In the genomic region with DNA sequence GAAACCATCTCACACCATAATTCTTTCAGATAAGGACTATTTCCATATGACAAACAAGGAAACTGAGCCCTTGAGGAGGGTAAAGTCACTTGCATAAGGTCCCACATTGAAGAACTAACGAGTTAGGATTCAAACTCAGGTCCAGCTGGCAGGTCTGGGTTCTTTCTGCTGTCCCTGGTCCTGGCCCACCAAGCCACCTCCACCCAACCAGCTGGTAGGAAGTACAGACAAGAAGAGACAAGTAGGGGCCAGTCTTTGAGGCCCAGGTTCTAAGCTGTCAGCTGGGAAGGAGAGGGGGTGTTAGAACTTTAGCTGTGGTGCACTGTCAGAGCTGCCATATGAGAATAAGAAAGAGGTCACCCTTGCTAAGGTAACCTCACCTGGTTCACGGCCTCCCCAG, we compare ENCODE assay signal across 17 cellular contexts.
A peak's percentile ranks its signal among the peaks of the same experiment; 100 is the strongest.
DNase-seq lines count a peak whose midpoint lies in the region; FAIRE-seq and TF ChIP-seq lines count a peak whose summit lies in the region.
"Had no signal": no experiment of that assay in that cellular context is flagged by ENCODE, and none has a peak within 500 bp of the region (broad histone marks: within the 10 kb centered on the region; RNA-seq: fewer than 3 reads in every experiment).

No MANE protein-coding gene starts in this region.

- H3K9me3 ChIP-seq in SJSA1 (replicated peaks) (no peaks in the 10 kb centered on the region), H1 (ENCODE audit: insufficient read depth in 2 of 2, low read depth in 1 of 2, low read length in 1 of 2) (no peaks in the 10 kb centered on the region), mucosa of rectum (ENCODE audit: control insufficient read depth in 2 of 2, low read length in 2 of 2) (no peaks in the 10 kb centered on the region)
- H3K9me3 ChIP-seq: A549, BE2C, HAP-1 had no signal

- H4K5ac ChIP-seq in H1 (ENCODE audit: insufficient read length, low read depth, low read length) = no peak overlapping the region

- no peak overlapping the region for H2BK20ac ChIP-seq in H1 (ENCODE audit: low read length)

- no peak overlapping the region for H2BK15ac ChIP-seq in H1 (ENCODE audit: low read length)

- no peak overlapping the region for H3K4me2 ChIP-seq in H1 (ENCODE audit: insufficient read depth in 1 of 2, low read depth in 2 of 2, low read length in 2 of 2)

- DNase-seq in SJSA1 (ENCODE audit: low read depth in 1 of 2, low spot score in 2 of 2) (no peak), H1 (ENCODE audit: low read depth in 1 of 2, low spot score in 2 of 2) (no peak), NCI-H2196 (lab: John Stamatoyannopoulos, UW; ENCODE audit: unreplicated experiment) (no peak), GM10266 (ENCODE audit: extremely low spot score) (no peak), NCI-H526 treated with DMSO at 0.1 percent for 48 hours (lab: John Stamatoyannopoulos, UW) (no peak)
- DNase-seq: BE2C; CD4-positive, alpha-beta memory T cell; DMS79; GOT3; HFFc6 had no signal

- H2BK5ac ChIP-seq in H1 (ENCODE audit: low read depth, low read length) = no peak overlapping the region

- H3K23me2 ChIP-seq in H1 (ENCODE audit: low read depth, low read length) = no peaks in the 10 kb centered on the region

- H3K14ac ChIP-seq in H1 (ENCODE audit: insufficient read length) = no peak overlapping the region

- H4K8ac ChIP-seq in H1 (ENCODE audit: extremely low read depth, insufficient read depth, low read length) = no peak overlapping the region

- TF ChIP-seq POLR2A in H1 (IDR thresholded peaks at IDR 0.05; ENCODE audit: control extremely low read depth in 1 of 2, low read depth in 2 of 2, low read length in 2 of 2) = no peak

- no peak overlapping the region for H3K4ac ChIP-seq in H1 (replicated peaks; ENCODE audit: insufficient read length, low read depth, low read length)

- no peak overlapping the region for H2AFZ ChIP-seq in H1 (ENCODE audit: low read length)

- H3K56ac ChIP-seq in H1 (replicated peaks; ENCODE audit: insufficient read length, low read depth, low read length) = no peak overlapping the region

- H3K27me3 ChIP-seq in SJSA1 (replicated peaks) (no peaks in the 10 kb centered on the region), H1 (replicated peaks in 1 of 4; ENCODE audit: control insufficient read depth in 3 of 4, extremely low read depth in 1 of 4, insufficient read depth in 3 of 4, low read length in 3 of 4) (no peaks in the 10 kb centered on the region), mucosa of rectum (ENCODE audit: control insufficient read depth in 2 of 2, insufficient read depth in 2 of 2, low read length in 2 of 2) (no peaks in the 10 kb centered on the region)
- H3K27me3 ChIP-seq: BE2C had no signal

- H3K23ac ChIP-seq in H1 (ENCODE audit: insufficient read length) = no peak overlapping the region

- H3K4me3 ChIP-seq in SJSA1 = no peak overlapping the region
- H3K4me3 ChIP-seq in H1 (ENCODE audit: extremely low read depth in 1 of 4, insufficient read depth in 2 of 4, low read depth in 3 of 4, low read length in 4 of 4) = no peak overlapping the region
- H3K4me3 ChIP-seq in mucosa of rectum (ENCODE audit: low read length in 2 of 2) = peak overlapping the region in 1 of 2 donors; percentile 4
- H3K4me3 ChIP-seq: A549, HAP-1 had no signal

- no peak overlapping the region for H3K18ac ChIP-seq in H1 (ENCODE audit: extremely low read depth, low read length)

- TF ChIP-seq CTCF in H1 (IDR thresholded peaks at IDR 0.05; ENCODE audit: control extremely low read depth in 1 of 3, insufficient read depth in 1 of 3, low read depth in 1 of 3, low read length in 3 of 3) (no peak), GM10266 (IDR thresholded peaks at IDR 0.05; ENCODE audit: control insufficient read depth, insufficient read depth, low read depth, missing control alignments) (no peak)

- no peak overlapping the region for H4K91ac ChIP-seq in H1 (replicated peaks; ENCODE audit: insufficient read length, low read length)

- TF ChIP-seq RAD21 in Ishikawa (IDR thresholded peaks at IDR 0.05; ENCODE audit: low read depth) (no peak), H1 (IDR thresholded peaks at IDR 0.05 in 1 of 2, conservative IDR thresholded peaks at IDR 0.05 in 1 of 2; ENCODE audit: low read depth in 2 of 2, low read length in 2 of 2) (no peak)

- POLR2A ChIA-PET in H1 (lab: Charles Lee; ENCODE audit: partially characterized antibody) = no interaction called here

- 0 out of 2 replicates have a peak overlapping the region, but pooled peaks have one; percentile 28 for H2AK5ac ChIP-seq in H1 (ENCODE audit: low read depth, low read length)

- H3K79me1 ChIP-seq in H1 (ENCODE audit: low read depth, low read length) = no peaks in the 10 kb centered on the region

- H3K36me3 ChIP-seq in SJSA1 (no peaks in the 10 kb centered on the region), H1 (ENCODE audit: control insufficient read depth in 2 of 4, insufficient read depth in 4 of 4, low read length in 3 of 4) (no peaks in the 10 kb centered on the region), mucosa of rectum (ENCODE audit: control insufficient read depth in 2 of 2, insufficient read depth in 2 of 2, low read length in 2 of 2) (no peaks in the 10 kb centered on the region)
- H3K36me3 ChIP-seq: BE2C, HAP-1 had no signal

- H3K79me2 ChIP-seq in H1 (ENCODE audit: control insufficient read depth in 1 of 2, insufficient read depth in 2 of 2, low read length in 2 of 2) = no peaks in the 10 kb centered on the region

- no peaks in the 10 kb centered on the region for H4K20me1 ChIP-seq in H1 (replicated peaks in 1 of 2; ENCODE audit: control insufficient read depth in 1 of 2, insufficient read depth in 2 of 2, low read length in 2 of 2)

- no peak overlapping the region for H2BK120ac ChIP-seq in H1 (replicated peaks; ENCODE audit: low read depth, low read length)

- FAIRE-seq in H1 (lab: Jason Lieb, UNC) = no peak
- FAIRE-seq: A549, GM12892, HTR-8/SVneo had no signal

- peaks cover 81% of the 10 kb centered on the region for H3K4me1 ChIP-seq in SJSA1 (replicated peaks)
- H3K4me1 ChIP-seq in H1 (replicated peaks in 1 of 4; ENCODE audit: control insufficient read depth in 3 of 4, insufficient read depth in 4 of 4, low read length in 3 of 4) = peaks cover 0 to 3% (median 1%) of the 10 kb centered on the region in 4 experiments; a peak in 2 of 7 replicates
- H3K4me1 ChIP-seq in mucosa of rectum (ENCODE audit: control insufficient read depth in 2 of 2, insufficient read depth in 2 of 2, low read length in 2 of 2) = peaks cover 20 to 37% of the 10 kb centered on the region in 2 donors
- H3K4me1 ChIP-seq: HAP-1 had no signal

- no peak for TF ChIP-seq EP300 in Ishikawa (IDR thresholded peaks at IDR 0.05; ENCODE audit: borderline replicate concordance)
- TF ChIP-seq EP300 in H1 (IDR thresholded peaks at IDR 0.05; ENCODE audit: borderline replicate concordance in 1 of 2, low read depth in 2 of 2, low read length in 2 of 2) = no peak

- no peak overlapping the region for H2BK12ac ChIP-seq in H1 (ENCODE audit: low read depth, low read length)

- CTCF ChIA-PET in H1 (lab: Charles Lee; ENCODE audit: partially characterized antibody) = interaction anchor here (1.5 to 1.9 kb wide), 2 partner anchors 22 to 54 kb away, joined by 4 to 6 read pairs; no protein-coding TSS in a partner anchor

- 94% methylated on average over 2 of the region's 2 CpGs; no CpG with 5 or more reads in 1 of the 2 experiments for WGBS in H1 (ENCODE audit: extremely low coverage in 1 of 2, insufficient coverage in 1 of 2, insufficient read length in 1 of 2, insufficient replicate concordance in 2 of 2, low coverage in 1 of 2, low lambda C conversion rate in 2 of 2, missing lambda C conversion rate in 1 of 2), 2 experiments

- no peak overlapping the region for H3K9ac ChIP-seq in H1 (replicated peaks in 1 of 4; ENCODE audit: extremely low read depth in 1 of 4, low read depth in 3 of 4, low read length in 3 of 4)
- peak overlapping the region in 1 of 2 donors; percentile 55 for H3K9ac ChIP-seq in mucosa of rectum (ENCODE audit: low read depth in 1 of 2, low read length in 2 of 2)

- H3K27ac ChIP-seq in SJSA1 = peak overlapping the region; percentile 48
- no peak overlapping the region for H3K27ac ChIP-seq in H1 (ENCODE audit: low read depth, low read length)
- peak overlapping the region; percentile 49 to 67 for H3K27ac ChIP-seq in mucosa of rectum (ENCODE audit: low read depth in 2 of 2, low read length in 2 of 2)
- H3K27ac ChIP-seq: A549, C4-2B had no signal

TF ChIP-seq in Ishikawa, 13 proteins besides CTCF, POLR2A, EP300 and RAD21 (continues in another document):
- no peak for TF ChIP-seq TCF12 (IDR thresholded peaks at IDR 0.05; ENCODE audit: low read depth)

TF ChIP-seq in H1, 55 proteins besides CTCF, POLR2A, EP300 and RAD21 (continues in another document):
- TF ChIP-seq CBX8 (IDR thresholded peaks at IDR 0.05; ENCODE audit: borderline replicate concordance, low read depth, low read length) (no peak), SP4 (IDR thresholded peaks at IDR 0.05; ENCODE audit: low read length) (no peak), TAF1 (IDR thresholded peaks at IDR 0.05; ENCODE audit: low read depth, low read length) (no peak), EZH2 (IDR thresholded peaks at IDR 0.05; ENCODE audit: low read depth, low read length, severe bottlenecking) (no peak), SIN3A (conservative IDR thresholded peaks at IDR 0.05 in 1 of 2, IDR thresholded peaks at IDR 0.05 in 1 of 2; ENCODE audit: low read depth in 1 of 2, low read length in 2 of 2) (no peak), KDM1A (IDR thresholded peaks at IDR 0.05; ENCODE audit: borderline replicate concordance, low read length) (no peak), TAF7 (optimal IDR thresholded peaks at IDR 0.05; ENCODE audit: borderline replicate concordance, low read depth, low read length) (no peak), CHD2 (IDR thresholded peaks at IDR 0.05; ENCODE audit: low read length) (no peak), RBBP5 (IDR thresholded peaks at IDR 0.05; ENCODE audit: borderline replicate concordance, low read depth, low read length) (no peak), POLR2AphosphoS5 (IDR thresholded peaks at IDR 0.05; ENCODE audit: low read depth, low read length) (no peak), HDAC6 (IDR thresholded peaks at IDR 0.05; ENCODE audit: low read depth, low read length) (no peak), E2F6 (IDR thresholded peaks at IDR 0.05) (no peak), TBP (IDR thresholded peaks at IDR 0.05; ENCODE audit: low read depth, low read length) (no peak), KDM5A (IDR thresholded peaks at IDR 0.05; ENCODE audit: low read length) (no peak), CREB1 (IDR thresholded peaks at IDR 0.05) (no peak)
- TF ChIP-seq, protein P1, sequence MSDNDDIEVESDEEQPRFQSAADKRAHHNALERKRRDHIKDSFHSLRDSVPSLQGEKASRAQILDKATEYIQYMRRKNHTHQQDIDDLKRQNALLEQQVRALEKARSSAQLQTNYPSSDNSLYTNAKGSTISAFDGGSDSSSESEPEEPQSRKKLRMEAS (IDR thresholded peaks at IDR 0.05) = no peak
